Comparison of ENCODE assay signal across 29 cellular contexts in genomic region chr2:231183851-231184250, GRCh38. TPM values are rescaled to one million over a fixed set of nuclear protein-coding genes. Genes with fewer than 3 reads are reported as not detected.
DNase-seq lines count a peak whose midpoint lies in the region; ATAC-seq, FAIRE-seq and TF ChIP-seq lines count a peak whose summit lies in the region.
"Had no signal": no experiment of that assay in that cellular context is flagged by ENCODE, and none has a peak within 500 bp of the region (broad histone marks: within the 10 kb centered on the region; RNA-seq: fewer than 3 reads in every experiment).

No MANE protein-coding gene starts in this region.

- peak overlapping the region; percentile 35 for H4K8ac ChIP-seq in mesenchymal stem cell (ENCODE audit: low read length)

- no peaks in the 10 kb centered on the region for H3K27me3 ChIP-seq in mesenchymal stem cell (ENCODE audit: control insufficient read depth in 1 of 2, insufficient read depth in 1 of 2, low read length in 2 of 2)
- H3K27me3 ChIP-seq: BE2C had no signal

- H3K27me3 Mint-ChIP-seq in HFFc6 (ENCODE audit: insufficient read depth) (no peaks in the 10 kb centered on the region; the same call in 1 of the 2 replicates), glutamatergic neuron (ENCODE audit: unreplicated experiment) (peaks cover 3% of the 10 kb centered on the region)

- H3K4ac ChIP-seq in mesenchymal stem cell (ENCODE audit: low read depth in 1 of 2, low read length in 2 of 2) = peak overlapping the region; percentile 27 to 84

- DNase-seq in activated CD8-positive, alpha-beta memory T cell treated with anti-CD3 and anti-CD28 coated beads, Interleukin-2, amount 50 U/mL, for 48 hours = peak; percentile 37
- DNase-seq in activated CD8-positive, alpha-beta memory T cell treated with anti-CD3 and anti-CD28 coated beads, Interleukin-2, amount 50 U/mL, for 4 hours = no peak
- no peak for DNase-seq in mesenchymal stem cell
- DNase-seq in stimulated activated effector memory CD8-positive, alpha-beta T cell treated with anti-CD3 and anti-CD28 coated beads, Interleukin-12 subunit alpha, Interleukin-12 subunit beta, amount 100 ng/mL, for 72 hours (ENCODE audit: low spot score in 2 of 2) = no peak
- no peak for DNase-seq in HFFc6
- DNase-seq in HCEC 1CT = no peak
- no peak for DNase-seq in HTR-8/SVneo (ENCODE audit: insufficient read length, low spot score)
- DNase-seq in glutamatergic neuron = no peak
- DNase-seq: 8988T; ACHN; BE2C; Calu3; CD8-positive, alpha-beta memory T cell; DMS79 treated with DMSO at 0.1 percent for 48 hours; H7; NCI-H1048; NCI-H1417; NCI-H1694; NCI-H2029 treated with DMSO at 0.1 percent for 48 hours; NCI-H2227 treated with DMSO at 0.1 percent for 48 hours; NCI-H526 treated with DMSO at 0.1 percent for 48 hours; RPMI8226; SHP77 treated with DMSO at 0.1 percent for 48 hours had no signal

- H3K4me1 ChIP-seq in mesenchymal stem cell (ENCODE audit: control insufficient read depth, insufficient read depth, low read depth, low read length) = peaks cover 20% of the 10 kb centered on the region

- H3K9me3 ChIP-seq in mesenchymal stem cell (ENCODE audit: control insufficient read depth, low read length) = no peaks in the 10 kb centered on the region
- H3K9me3 ChIP-seq: BE2C had no signal

- peaks cover 9% of the 10 kb centered on the region for H3K4me1 Mint-ChIP-seq in stimulated activated effector memory CD8-positive, alpha-beta T cell treated with anti-CD3 and anti-CD28 coated beads, Interleukin-12 subunit alpha, Interleukin-12 subunit beta, amount 100 ng/mL, for 72 hours
- peaks cover 49% of the 10 kb centered on the region for H3K4me1 Mint-ChIP-seq in HFFc6 (ENCODE audit: low read depth)
- no peaks in the 10 kb centered on the region for H3K4me1 Mint-ChIP-seq in glutamatergic neuron (ENCODE audit: low read depth, unreplicated experiment)

- H3K4me3 Mint-ChIP-seq in stimulated activated effector memory CD8-positive, alpha-beta T cell treated with anti-CD3 and anti-CD28 coated beads, Interleukin-12 subunit alpha, Interleukin-12 subunit beta, amount 100 ng/mL, for 72 hours = no peak overlapping the region
- no peak overlapping the region; the same call in 1 of the 2 replicates for H3K4me3 Mint-ChIP-seq in HFFc6
- no peak overlapping the region for H3K4me3 Mint-ChIP-seq in glutamatergic neuron (ENCODE audit: unreplicated experiment)
- H3K4me3 Mint-ChIP-seq: CD14-positive monocyte; CD8-positive, alpha-beta memory T cell; IgD-negative memory B cell had no signal

- peak overlapping the region; percentile 96 for H2BK120ac ChIP-seq in mesenchymal stem cell (ENCODE audit: low read depth, low read length)

- H4K91ac ChIP-seq in mesenchymal stem cell (ENCODE audit: low read length) = peak overlapping the region; percentile 83

- peak overlapping the region; percentile 97 to 98 for H2BK12ac ChIP-seq in mesenchymal stem cell (ENCODE audit: low read length in 2 of 2)

- peak overlapping the region in 1 of 2 experiments; percentile 47 for H3K23ac ChIP-seq in mesenchymal stem cell (ENCODE audit: low read length in 2 of 2)

- H2AK5ac ChIP-seq in mesenchymal stem cell (ENCODE audit: low read length, severe bottlenecking) = peak overlapping the region; percentile 47

- peak overlapping the region; percentile 40 for H2BK5ac ChIP-seq in mesenchymal stem cell (ENCODE audit: low read depth, low read length, poor library complexity, severe bottlenecking)

- H3K27ac ChIP-seq in mesenchymal stem cell (ENCODE audit: low read length, poor library complexity, severe bottlenecking) = no peak overlapping the region
- H3K27ac ChIP-seq: KMS-11 had no signal

- H3K27ac Mint-ChIP-seq in stimulated activated effector memory CD8-positive, alpha-beta T cell treated with anti-CD3 and anti-CD28 coated beads, Interleukin-12 subunit alpha, Interleukin-12 subunit beta, amount 100 ng/mL, for 72 hours = peak overlapping the region; percentile 29
- H3K27ac Mint-ChIP-seq in HFFc6 = no peak overlapping the region
- H3K27ac Mint-ChIP-seq in glutamatergic neuron (ENCODE audit: unreplicated experiment) = no peak overlapping the region
- H3K27ac Mint-ChIP-seq: CD14-positive monocyte, IgD-negative memory B cell had no signal

- H3K9me3 Mint-ChIP-seq in stimulated activated effector memory CD8-positive, alpha-beta T cell treated with anti-CD3 and anti-CD28 coated beads, Interleukin-12 subunit alpha, Interleukin-12 subunit beta, amount 100 ng/mL, for 72 hours = no peaks in the 10 kb centered on the region
- H3K9me3 Mint-ChIP-seq in HFFc6 = no peaks in the 10 kb centered on the region
- no peaks in the 10 kb centered on the region for H3K9me3 Mint-ChIP-seq in glutamatergic neuron (ENCODE audit: unreplicated experiment)
- H3K9me3 Mint-ChIP-seq: CD8-positive, alpha-beta memory T cell; IgD-negative memory B cell had no signal

- no peak for TF ChIP-seq CTCF in HFFc6 (IDR thresholded peaks at IDR 0.05)
- no peak for TF ChIP-seq CTCF in glutamatergic neuron (IDR thresholded peaks at IDR 0.05; ENCODE audit: partially characterized antibody, unreplicated experiment)

- H3K4me2 ChIP-seq in mesenchymal stem cell (ENCODE audit: low read length, poor library complexity, severe bottlenecking) = no peak overlapping the region
- H3K4me2 ChIP-seq: KMS-11 had no signal

- no peak for ATAC-seq in stimulated activated effector memory CD8-positive, alpha-beta T cell treated with anti-CD3 and anti-CD28 coated beads, Interleukin-12 subunit alpha, Interleukin-12 subunit beta, amount 100 ng/mL, for 72 hours

- FAIRE-seq in HTR-8/SVneo (lab: Jason Lieb, UNC) = no peak
- FAIRE-seq: GM12892, GM19239 had no signal

- H2BK15ac ChIP-seq in mesenchymal stem cell (ENCODE audit: low read depth, poor library complexity, severe bottlenecking) = peak overlapping the region; percentile 60

- WGBS in mesenchymal stem cell = 96% methylated on average over 8 of the region's 8 CpGs

- no peak overlapping the region for H3K9ac ChIP-seq in mesenchymal stem cell (ENCODE audit: low read length)
- H3K9ac ChIP-seq: KMS-11 had no signal

- H3K18ac ChIP-seq in mesenchymal stem cell (ENCODE audit: low read depth in 1 of 2, low read length in 2 of 2) = peak overlapping the region; percentile 68 to 90

- H2AFZ ChIP-seq in mesenchymal stem cell (ENCODE audit: low read depth, low read length) = no peak overlapping the region

- no peaks in the 10 kb centered on the region for H3K36me3 Mint-ChIP-seq in stimulated activated effector memory CD8-positive, alpha-beta T cell treated with anti-CD3 and anti-CD28 coated beads, Interleukin-12 subunit alpha, Interleukin-12 subunit beta, amount 100 ng/mL, for 72 hours
- H3K36me3 Mint-ChIP-seq in HFFc6 (ENCODE audit: low read depth) (peaks cover 10% of the 10 kb centered on the region; the same call in 1 of the 2 replicates), glutamatergic neuron (ENCODE audit: unreplicated experiment) (no peaks in the 10 kb centered on the region)
- H3K36me3 Mint-ChIP-seq: CD14-positive monocyte; CD8-positive, alpha-beta memory T cell had no signal

- H3K36me3 ChIP-seq in mesenchymal stem cell (ENCODE audit: control insufficient read depth in 1 of 2, insufficient read depth in 2 of 2, low read depth in 1 of 2, low read length in 2 of 2) = no peaks in the 10 kb centered on the region
- H3K36me3 ChIP-seq: BE2C had no signal

- peak overlapping the region in 1 of 2 experiments; percentile 38 for H3K14ac ChIP-seq in mesenchymal stem cell (ENCODE audit: low read length in 2 of 2)

- H3K4me3 ChIP-seq in mesenchymal stem cell (ENCODE audit: insufficient read depth in 1 of 2, low read depth in 1 of 2, low read length in 2 of 2) = no peak overlapping the region

- no peaks in the 10 kb centered on the region for H3K79me1 ChIP-seq in mesenchymal stem cell (replicated peaks; ENCODE audit: low read length, poor library complexity, severe bottlenecking)

RNA-seq across cellular contexts. Expression of gene ARMC9, which starts 14.6 kb away (rescaled TPM):
- 200 TPM for polyA plus RNA-seq in mesenchymal stem cell (2013, experiment 1 of 2)
- 202 TPM for polyA plus RNA-seq in mesenchymal stem cell (2013, experiment 2 of 2)
- total RNA-seq in HFFc6 (2021; fragmentation: NEBNext Ultra II Directional; extraction: Animal tissue kit (Norgen Biotek cat#: 25700)) = 10 to 100 TPM; 49.3 to 93.2 (median 55.7) TPM
- 19.3 TPM for total RNA-seq in glutamatergic neuron (ENCODE audit: unreplicated experiment)

RNA-seq across cellular contexts. Expression of gene HTR2B, which starts 59.0 kb away (rescaled TPM):
- polyA plus RNA-seq in mesenchymal stem cell (2013, experiment 1 of 2) = 106 TPM
- 112 TPM for polyA plus RNA-seq in mesenchymal stem cell (2013, experiment 2 of 2)
- total RNA-seq in HFFc6 (2021; fragmentation: NEBNext Ultra II Directional; extraction: Animal tissue kit (Norgen Biotek cat#: 25700)) = under 1 TPM in 5 of 6 experiments, not detected in 1; 0.09 to 0.33 (median 0.26) TPM
- total RNA-seq in glutamatergic neuron (ENCODE audit: unreplicated experiment) = not detected
- total RNA-seq: Calu3; CD8-positive, alpha-beta memory T cell; H7; NCI-H460 had no signal
- polyA plus RNA-seq: CD14-positive monocyte; CD8-positive, alpha-beta memory T cell; IgD-negative memory B cell had no signal
